ENCODE assay signal across 8 cellular contexts in the genomic region with DNA sequence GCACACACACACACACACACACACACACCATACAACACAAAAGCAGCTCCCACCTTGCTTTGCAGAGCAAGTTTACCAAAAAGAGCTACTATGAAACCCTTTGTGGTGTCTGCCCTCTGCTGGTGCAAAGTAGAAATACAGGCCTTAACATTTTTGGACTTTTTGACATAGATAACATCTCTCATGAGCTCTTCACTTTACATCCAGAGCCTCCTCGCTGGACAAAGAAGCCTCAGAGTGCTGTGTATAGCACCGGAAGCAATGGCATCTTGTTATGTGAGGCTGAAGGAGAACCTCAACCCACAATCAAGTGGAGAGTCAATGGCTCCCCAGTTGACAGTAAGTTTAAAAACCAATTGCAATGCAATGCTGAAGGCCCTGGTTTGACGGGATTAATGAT.
DNase-seq lines count a peak whose midpoint lies in the region; ATAC-seq and TF ChIP-seq lines count a peak whose summit lies in the region.

No MANE protein-coding gene starts in this region.

- intact Hi-C loops in Right ventricle myocardium superior (cut with DNase I) (no loop called here), Right ventricle myocardium inferior (cut with DNase I) (no loop called here), dorsolateral prefrontal cortex (cut with DNase I) (loop anchor here in 1 of 2 donors (5.0 kb wide), 1 partner anchor 157 kb away; a partner anchor contains a TSS), mucosa of descending colon (cut with DNase I, micrococcal nuclease) (no loop called here)

- ATAC-seq in Right ventricle myocardium superior (ENCODE audit: poor library complexity), result peak; percentile 47
- no peak for ATAC-seq in Right ventricle myocardium inferior
- ATAC-seq in GM21576 (IDR thresholded peaks at IDR 0.05; ENCODE audit: unreplicated experiment), result peak; percentile 63
- ATAC-seq in mucosa of descending colon, result peak; percentile 45

- H3K36me3 ChIP-seq in Peyer's patch, result no peaks in the 10 kb centered on the region
- no peaks in the 10 kb centered on the region for H3K36me3 ChIP-seq in mucosa of descending colon (ENCODE audit: low read depth)

- H3K4me3 ChIP-seq in Jurkat, Clone E6-1 (ENCODE audit: low read length), result no peak overlapping the region
- H3K4me3 ChIP-seq in Peyer's patch (no peak overlapping the region), dorsolateral prefrontal cortex (no peak overlapping the region), mucosa of descending colon (no peak overlapping the region)

- TF ChIP-seq POLR2A in Peyer's patch (IDR thresholded peaks at IDR 0.05), result no peak

- no peaks in the 10 kb centered on the region for H3K4me1 ChIP-seq in Peyer's patch
- no peaks in the 10 kb centered on the region for H3K4me1 ChIP-seq in mucosa of descending colon (ENCODE audit: low read depth)

- no peaks in the 10 kb centered on the region for H3K27me3 ChIP-seq in Peyer's patch
- H3K27me3 ChIP-seq in dorsolateral prefrontal cortex, result peaks cover 0 to 3% (median 0%) of the 10 kb centered on the region in 45 donors

- TF ChIP-seq CTCF in Peyer's patch (IDR thresholded peaks at IDR 0.05) (peak; percentile 53 to 72 (median 58)), dorsolateral prefrontal cortex (IDR thresholded peaks at IDR 0.05 in 54 of 56, conservative IDR thresholded peaks at IDR 0.05 in 2 of 56; ENCODE audit: low read depth in 1 of 56, partially characterized antibody in 56 of 56) (peak; percentile 60 to 87 (median 76)), mucosa of descending colon (IDR thresholded peaks at IDR 0.05) (peak; percentile 25)

- no peak for DNase-seq in Right ventricle myocardium superior
- DNase-seq in Right ventricle myocardium inferior (ENCODE audit: missing footprints), result no peak
- DNase-seq in Jurkat, Clone E6-1 (ENCODE audit: low read depth, low spot score), result peak; percentile 52
- peak in 2 of 3 donors; percentile 49 to 63 for DNase-seq in Peyer's patch
- peak in 2 of 10 donors; percentile 30 to 54 for DNase-seq in dorsolateral prefrontal cortex
- peak in 1 of 3 donors; percentile 60 for DNase-seq in mucosa of descending colon
- DNase-seq in HuH-7.5 (ENCODE audit: low spot score), result no peak

- H3K9me3 ChIP-seq in Peyer's patch (no peaks in the 10 kb centered on the region), mucosa of descending colon (no peaks in the 10 kb centered on the region)

- H3K27ac ChIP-seq in Peyer's patch (no peak overlapping the region), dorsolateral prefrontal cortex (peak overlapping the region in 2 of 59 donors; percentile 8 to 21)

Comparison
In these comparisons a context has a peak if more than half of its experiments do, and no peak if none do; other contexts are left out.
1. DNase-seq: peak in Jurkat, Clone E6-1 (single experiment) and Peyer's patch (2 of 3); none in Right ventricle myocardium superior (single experiment), Right ventricle myocardium inferior (single experiment) and HuH-7.5 (single experiment).
2. CTCF ChIP-seq: peak in every context shown above with its lines; median percentile 76 in dorsolateral prefrontal cortex; 58 in Peyer's patch; 25 in mucosa of descending colon.